24 cellular contexts compared by ENCODE assay signal in the genomic region with DNA sequence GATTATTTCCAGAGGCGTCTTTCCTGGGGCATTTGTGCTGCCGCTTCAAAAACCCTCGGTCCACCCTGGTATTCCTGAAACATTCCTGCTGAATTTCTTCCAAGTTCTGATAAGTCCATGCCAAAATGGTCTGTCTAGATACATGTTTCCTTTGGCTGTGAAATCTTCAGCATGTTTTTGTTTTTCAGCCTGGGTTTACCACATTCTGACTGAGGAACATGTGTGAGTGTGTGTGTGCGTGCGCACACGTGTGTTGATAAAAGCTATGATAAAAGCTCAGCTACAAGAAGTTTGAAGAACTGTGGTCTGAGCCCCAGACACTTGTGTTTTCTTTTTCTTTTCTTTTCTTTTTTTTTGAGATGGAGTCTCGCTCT. TPM values are rescaled to one million over a fixed set of nuclear protein-coding genes. Genes with fewer than 3 reads are reported as not detected.
DNase-seq lines count a peak whose midpoint lies in the region; ATAC-seq and TF ChIP-seq lines count a peak whose summit lies in the region.
"Had no signal": no experiment of that assay in that cellular context is flagged by ENCODE, and none has a peak within 500 bp of the region (broad histone marks: within the 10 kb centered on the region; RNA-seq: fewer than 3 reads in every experiment).

No MANE protein-coding gene starts in this region.

- H3K4me3 ChIP-seq in fibroblast of lung (replicated peaks in 1 of 4; ENCODE audit: control extremely low read depth in 1 of 4, insufficient read depth in 1 of 4, low read depth in 3 of 4, low read length in 4 of 4) (no peak overlapping the region), thoracic aorta (peak overlapping the region; percentile 31)
- H3K4me3 ChIP-seq: BLaER1, cardiac muscle cell, esophagus squamous epithelium had no signal

- no peak overlapping the region for H3K9ac ChIP-seq in fibroblast of lung (ENCODE audit: insufficient read depth, low read length)
- H3K9ac ChIP-seq: BLaER1 had no signal

- no peaks in the 10 kb centered on the region for H4K20me1 ChIP-seq in fibroblast of lung (ENCODE audit: control insufficient read depth, extremely low read depth, insufficient read depth, low read length)
- H4K20me1 ChIP-seq: BLaER1 had no signal

- H3K4me1 ChIP-seq in fibroblast of lung (ENCODE audit: control insufficient read depth, extremely low read depth, insufficient read depth, low read length) (no peaks in the 10 kb centered on the region), thoracic aorta (ENCODE audit: control insufficient read depth in 1 of 2, low read depth in 2 of 2) (peaks cover 4 to 19% of the 10 kb centered on the region in 2 donors)
- H3K4me1 ChIP-seq: BLaER1 had no signal

- no peaks in the 10 kb centered on the region for H3K36me3 ChIP-seq in fibroblast of lung (ENCODE audit: control insufficient read depth, insufficient read depth, low read length)
- H3K36me3 ChIP-seq in thoracic aorta = no peaks in the 10 kb centered on the region
- H3K36me3 ChIP-seq: cardiac muscle cell, esophagus squamous epithelium had no signal

- H3K27me3 ChIP-seq in fibroblast of lung (ENCODE audit: control insufficient read depth, insufficient read depth, low read length) = no peaks in the 10 kb centered on the region
- H3K27me3 ChIP-seq in thoracic aorta (replicated peaks; ENCODE audit: insufficient read depth) = no peaks in the 10 kb centered on the region
- H3K27me3 ChIP-seq: BLaER1, cardiac muscle cell, esophagus squamous epithelium had no signal

- H3K79me2 ChIP-seq in fibroblast of lung (ENCODE audit: control insufficient read depth, insufficient read depth, low read length) = no peaks in the 10 kb centered on the region

- TF ChIP-seq CTCF in fibroblast of lung (conservative IDR thresholded peaks at IDR 0.05 in 1 of 2, IDR thresholded peaks at IDR 0.05 in 1 of 2; ENCODE audit: low read depth in 1 of 2, low read length in 2 of 2) = no peak
- no peak for TF ChIP-seq CTCF in thoracic aorta (IDR thresholded peaks at IDR 0.05)

- no peak overlapping the region for H2AFZ ChIP-seq in fibroblast of lung (ENCODE audit: low read length)

- peak; percentile 32 for ATAC-seq in thoracic aorta (ENCODE audit: insufficient number of reproducible peaks, low FRiP score, low read depth)
- no peak for ATAC-seq in activated CD4-positive, CD25-positive, alpha-beta regulatory T cell treated with anti-CD3 and anti-CD28 coated beads, Interleukin-2, amount 50 U/mL, for 24 hours
- ATAC-seq: activated T-cell treated with anti-CD3 and anti-CD28 coated beads, Interleukin-2, amount 50 U/mL, for 4 hours; naive thymus-derived CD4-positive, alpha-beta T cell had no signal

- H3K9me3 ChIP-seq in fibroblast of lung (ENCODE audit: control insufficient read depth, insufficient read depth, low read depth, low read length) (no peaks in the 10 kb centered on the region), thoracic aorta (no peaks in the 10 kb centered on the region)
- H3K9me3 ChIP-seq: BLaER1, esophagus squamous epithelium had no signal

- H3K27ac ChIP-seq in fibroblast of lung (ENCODE audit: insufficient read depth, low read length) (no peak overlapping the region), thoracic aorta (peak overlapping the region; percentile 26 to 71)
- H3K27ac ChIP-seq: BLaER1, cardiac muscle cell, esophagus squamous epithelium had no signal

- DNase-seq in amniotic epithelial cell (ENCODE audit: low read depth) = peak; percentile 58
- DNase-seq in fibroblast of lung (ENCODE audit: low read depth in 2 of 2) = peak; percentile 28 to 57
- peak; percentile 31 for DNase-seq in iris pigment epithelial cell (ENCODE audit: low read depth)
- no peak for DNase-seq in thoracic aorta (ENCODE audit: low spot score)
- no peak for DNase-seq in NCI-H82 treated with DMSO at 0.1 percent for 48 hours (lab: John Stamatoyannopoulos, UW; ENCODE audit: unreplicated experiment)
- no peak for DNase-seq in NCI-H1092 treated with DMSO at 0.1 percent for 48 hours (lab: John Stamatoyannopoulos, UW)
- DNase-seq: activated CD4-positive, alpha-beta T cell treated with anti-CD3 and anti-CD28 coated beads for 4 hours; activated T-cell treated with anti-CD3 and anti-CD28 coated beads, Interleukin-2, amount 50 U/mL, for 4 hours; dermis blood vessel endothelial cell; DMS53; esophagus squamous epithelium; islet precursor cell; midbrain; naive thymus-derived CD4-positive, alpha-beta T cell; NCI-H1417; NCI-H2029 treated with DMSO at 0.1 percent for 48 hours; NCI-H226; occipital lobe; small intestine; stimulated activated CD4-positive, alpha-beta T cell treated with anti-CD3 and anti-CD28 coated beads, Interleukin-1b, Interleukin-23, amount 100 ng/mL, for 48 hours; stimulated activated CD8-positive, alpha-beta memory T cell treated with anti-CD3 and anti-CD28 coated beads, Interleukin-4, amount 100 ng/mL, for 48 hours had no signal

- no peak overlapping the region for H3K4me2 ChIP-seq in fibroblast of lung (ENCODE audit: extremely low read depth, insufficient read depth, low read length)
- H3K4me2 ChIP-seq: BLaER1 had no signal

RNA-seq across cellular contexts. Expression of gene ANKRD9, which starts 22.4 kb away (rescaled TPM):
- 13.6 and 22.0 TPM in 2 replicates for total RNA-seq in fibroblast of lung
- 2.7 and 4.4 TPM in 2 replicates for polyA plus RNA-seq in fibroblast of lung
- 7.1 and 14.8 TPM in 2 replicates for polyA plus RNA-seq in fibroblast of lung (2012)
- polyA minus RNA-seq in fibroblast of lung (ENCODE audit: low replicate concordance) = 2.6 and 4.1 TPM in 2 replicates
- total RNA-seq in thoracic aorta = 10 to 100 TPM; 36.3 to 56.3 TPM

Comparison
In these comparisons a context has a peak if more than half of its experiments do, and no peak if none do; other contexts are left out.
1. DNase-seq: peak in amniotic epithelial cell (single experiment), fibroblast of lung (2 of 2) and iris pigment epithelial cell (single experiment); none in thoracic aorta (single experiment), NCI-H82 treated with DMSO at 0.1 percent for 48 hours (single experiment) and NCI-H1092 treated with DMSO at 0.1 percent for 48 hours (single experiment).